ENCODE assay signal across 2 cellular contexts in the genomic region with DNA sequence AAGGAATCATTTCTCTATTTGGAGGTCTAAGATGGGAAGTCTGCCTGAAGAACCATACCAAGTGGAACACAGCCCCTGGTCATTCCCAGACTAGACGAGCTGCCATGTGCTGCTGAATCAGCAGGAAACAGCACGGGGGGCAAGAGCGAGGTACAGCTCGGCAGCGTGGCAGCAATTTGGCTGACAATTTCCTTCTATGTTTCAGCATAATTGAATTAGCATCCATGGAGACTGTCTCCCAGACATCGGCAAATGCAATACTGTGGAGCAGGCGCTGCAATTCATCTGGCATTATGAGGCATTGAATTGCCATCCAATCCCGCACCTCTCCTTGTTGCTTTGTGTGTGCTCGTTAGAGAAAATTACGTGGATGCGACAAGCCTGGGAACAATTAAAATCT.
TF ChIP-seq lines count a peak whose summit lies in the region.

No MANE protein-coding gene starts in this region.

TF ChIP-seq in HepG2, 621 proteins besides CTCF, POLR2A, EP300 and RAD21:
- TF ChIP-seq ZNF558 (CRISPR knock-in tag; IDR thresholded peaks at IDR 0.05; ENCODE audit: borderline replicate concordance), result no peak
- TF ChIP-seq MAFK (conservative IDR thresholded peaks at IDR 0.05 in 1 of 2, IDR thresholded peaks at IDR 0.05 in 1 of 2; ENCODE audit: low read length in 2 of 2), result peak; percentile 46 to 49; a peak in 2 of 4 replicates
- TF ChIP-seq ZNF691 (CRISPR knock-in tag; IDR thresholded peaks at IDR 0.05; ENCODE audit: borderline replicate concordance, low read depth), result no peak
- TF ChIP-seq, protein P1, sequence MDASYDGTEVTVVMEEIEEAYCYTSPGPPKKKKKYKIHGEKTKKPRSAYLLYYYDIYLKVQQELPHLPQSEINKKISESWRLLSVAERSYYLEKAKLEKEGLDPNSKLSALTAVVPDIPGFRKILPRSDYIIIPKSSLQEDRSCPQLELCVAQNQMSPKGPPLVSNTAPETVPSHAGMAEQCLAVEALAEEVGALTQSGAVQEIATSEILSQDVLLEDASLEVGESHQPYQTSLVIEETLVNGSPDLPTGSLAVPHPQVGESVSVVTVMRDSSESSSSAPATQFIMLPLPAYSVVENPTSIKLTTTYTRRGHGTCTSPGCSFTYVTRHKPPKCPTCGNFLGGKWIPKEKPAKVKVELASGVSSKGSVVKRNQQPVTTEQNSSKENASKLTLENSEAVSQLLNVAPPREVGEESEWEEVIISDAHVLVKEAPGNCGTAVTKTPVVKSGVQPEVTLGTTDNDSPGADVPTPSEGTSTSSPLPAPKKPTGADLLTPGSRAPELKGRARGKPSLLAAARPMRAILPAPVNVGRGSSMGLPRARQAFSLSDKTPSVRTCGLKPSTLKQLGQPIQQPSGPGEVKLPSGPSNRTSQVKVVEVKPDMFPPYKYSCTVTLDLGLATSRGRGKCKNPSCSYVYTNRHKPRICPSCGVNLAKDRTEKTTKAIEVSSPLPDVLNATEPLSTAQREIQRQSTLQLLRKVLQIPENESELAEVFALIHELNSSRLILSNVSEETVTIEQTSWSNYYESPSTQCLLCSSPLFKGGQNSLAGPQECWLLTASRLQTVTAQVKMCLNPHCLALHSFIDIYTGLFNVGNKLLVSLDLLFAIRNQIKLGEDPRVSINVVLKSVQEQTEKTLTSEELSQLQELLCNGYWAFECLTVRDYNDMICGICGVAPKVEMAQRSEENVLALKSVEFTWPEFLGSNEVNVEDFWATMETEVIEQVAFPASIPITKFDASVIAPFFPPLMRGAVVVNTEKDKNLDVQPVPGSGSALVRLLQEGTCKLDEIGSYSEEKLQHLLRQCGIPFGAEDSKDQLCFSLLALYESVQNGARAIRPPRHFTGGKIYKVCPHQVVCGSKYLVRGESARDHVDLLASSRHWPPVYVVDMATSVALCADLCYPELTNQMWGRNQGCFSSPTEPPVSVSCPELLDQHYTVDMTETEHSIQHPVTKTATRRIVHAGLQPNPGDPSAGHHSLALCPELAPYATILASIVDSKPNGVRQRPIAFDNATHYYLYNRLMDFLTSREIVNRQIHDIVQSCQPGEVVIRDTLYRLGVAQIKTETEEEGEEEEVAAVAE (CRISPR knock-in tag; IDR thresholded peaks at IDR 0.05; ENCODE audit: borderline replicate concordance), result no peak
- no peak for TF ChIP-seq ZNF138 (CRISPR knock-in tag; IDR thresholded peaks at IDR 0.05; ENCODE audit: low read depth)
- no peak for TF ChIP-seq JDP2 (CRISPR knock-in tag; IDR thresholded peaks at IDR 0.05; ENCODE audit: borderline replicate concordance)
- no peak for TF ChIP-seq ATF1 (CRISPR knock-in tag; IDR thresholded peaks at IDR 0.05)
- TF ChIP-seq ZNF598 (CRISPR knock-in tag; IDR thresholded peaks at IDR 0.05; ENCODE audit: borderline replicate concordance), result no peak
- TF ChIP-seq ZIK1 (CRISPR knock-in tag; IDR thresholded peaks at IDR 0.05; ENCODE audit: borderline replicate concordance, low read depth), result no peak
- TF ChIP-seq, protein P2, sequence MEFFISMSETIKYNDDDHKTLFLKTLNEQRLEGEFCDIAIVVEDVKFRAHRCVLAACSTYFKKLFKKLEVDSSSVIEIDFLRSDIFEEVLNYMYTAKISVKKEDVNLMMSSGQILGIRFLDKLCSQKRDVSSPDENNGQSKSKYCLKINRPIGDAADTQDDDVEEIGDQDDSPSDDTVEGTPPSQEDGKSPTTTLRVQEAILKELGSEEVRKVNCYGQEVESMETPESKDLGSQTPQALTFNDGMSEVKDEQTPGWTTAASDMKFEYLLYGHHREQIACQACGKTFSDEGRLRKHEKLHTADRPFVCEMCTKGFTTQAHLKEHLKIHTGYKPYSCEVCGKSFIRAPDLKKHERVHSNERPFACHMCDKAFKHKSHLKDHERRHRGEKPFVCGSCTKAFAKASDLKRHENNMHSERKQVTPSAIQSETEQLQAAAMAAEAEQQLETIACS (CRISPR knock-in tag; IDR thresholded peaks at IDR 0.05), result no peak
- 0 out of 2 replicates have a peak, but pooled peaks have one; percentile 28 for TF ChIP-seq MAFF (IDR thresholded peaks at IDR 0.05; ENCODE audit: low read depth, low read length)
- TF ChIP-seq ZNF331 (CRISPR knock-in tag; IDR thresholded peaks at IDR 0.05), result no peak

TF ChIP-seq in H1, 55 proteins besides CTCF, POLR2A, EP300 and RAD21:
- TF ChIP-seq POU5F1 (IDR thresholded peaks at IDR 0.05; ENCODE audit: low read depth, low read length) (no peak), GTF2F1 (IDR thresholded peaks at IDR 0.05; ENCODE audit: borderline replicate concordance, low read depth, low read length) (no peak), SIRT6 (IDR thresholded peaks at IDR 0.05; ENCODE audit: low read length) (no peak), SP1 (IDR thresholded peaks at IDR 0.05; ENCODE audit: low read depth, low read length) (no peak), TCF12 (IDR thresholded peaks at IDR 0.05; ENCODE audit: low read depth, low read length) (no peak), TAF7 (optimal IDR thresholded peaks at IDR 0.05; ENCODE audit: borderline replicate concordance, low read depth, low read length) (no peak), CHD1 (IDR thresholded peaks at IDR 0.05; ENCODE audit: low read depth, low read length) (no peak), GABPA (IDR thresholded peaks at IDR 0.05; ENCODE audit: borderline replicate concordance, insufficient read depth, low read length) (no peak), CBX8 (IDR thresholded peaks at IDR 0.05; ENCODE audit: borderline replicate concordance, low read depth, low read length) (no peak), ZNF274 (IDR thresholded peaks at IDR 0.05; ENCODE audit: borderline replicate concordance, extremely low read depth, low read length) (no peak), CREB1 (IDR thresholded peaks at IDR 0.05) (no peak), CTBP2 (IDR thresholded peaks at IDR 0.05; ENCODE audit: borderline replicate concordance, insufficient read depth, insufficient read length, low read length) (no peak), CHD7 (IDR thresholded peaks at IDR 0.05; ENCODE audit: insufficient replicate concordance, low read length) (no peak), POLR2AphosphoS5 (IDR thresholded peaks at IDR 0.05; ENCODE audit: low read depth, low read length) (no peak)
